ENCODE assay signal across 25 cellular contexts in genomic region chr1:228018125-228018398, GRCh38. TPM values are rescaled to one million over a fixed set of nuclear protein-coding genes. Genes with fewer than 3 reads are reported as not detected.
"Had no signal": no experiment of that assay in that cellular context is flagged by ENCODE, and none has a peak within 500 bp of the region (broad histone marks: within the 10 kb centered on the region; RNA-seq: fewer than 3 reads in every experiment).

No MANE protein-coding gene starts in this region.

- H3K36me3 Mint-ChIP-seq: naive thymus-derived CD4-positive, alpha-beta T cell had no signal

- H3K4me1 ChIP-seq: colonic mucosa, esophagus muscularis mucosa, right atrium auricular region, stomach, transverse colon, uterus had no signal

- H3K36me3 ChIP-seq: colonic mucosa, esophagus muscularis mucosa, ovary, right atrium auricular region, stomach, thoracic aorta, transverse colon, uterus had no signal

- H3K4me1 Mint-ChIP-seq: naive thymus-derived CD4-positive, alpha-beta T cell; neural crest cell had no signal

- ATAC-seq: left cardiac atrium; naive thymus-derived CD4-positive, alpha-beta T cell had no signal

- H3K4me3 ChIP-seq: colonic mucosa, esophagus muscularis mucosa, ovary, right atrium auricular region, stomach, thoracic aorta, transverse colon, uterus had no signal

- DNase-seq: cerebellar nuclear complex; colonic mucosa; effector memory CD4-positive, alpha-beta T cell; kidney; left cardiac atrium; mesendoderm; naive thymus-derived CD4-positive, alpha-beta T cell; small intestine; stimulated activated CD4-positive, alpha-beta T cell treated with anti-CD3 and anti-CD28 coated beads, Interleukin-12 subunit alpha, Interleukin-12 subunit beta, amount 100 ng/mL, for 4 hours; stimulated activated naive CD4-positive, alpha-beta T cell; stomach; substantia nigra; transverse colon; uterus had no signal

- H3K27ac ChIP-seq: colonic mucosa, epithelial cell of prostate, esophagus muscularis mucosa, ovary, right atrium auricular region, stomach, thoracic aorta, transverse colon, uterus had no signal

- H3K27me3 ChIP-seq: colonic mucosa, ovary, right atrium auricular region, transverse colon, uterus had no signal

- H3K9me3 ChIP-seq: colonic mucosa, esophagus muscularis mucosa, ovary, right atrium auricular region, stomach, thoracic aorta, transverse colon, uterus had no signal

- H3K4me3 Mint-ChIP-seq: naive thymus-derived CD4-positive, alpha-beta T cell; neural crest cell had no signal

- H3K27ac Mint-ChIP-seq: naive thymus-derived CD4-positive, alpha-beta T cell had no signal

- H3K9me3 Mint-ChIP-seq: naive thymus-derived CD4-positive, alpha-beta T cell; neural crest cell had no signal

RNA-seq across cellular contexts. Expression of gene WNT3A, which starts 11.3 kb away (rescaled TPM):
- total RNA-seq: colonic mucosa; dermis microvascular lymphatic vessel endothelial cell; esophagus muscularis mucosa; fibroblast of villous mesenchyme; kidney; left cardiac atrium; liver; lung microvascular endothelial cell; naive thymus-derived CD4-positive, alpha-beta T cell; neural crest cell; ovary; posterior vena cava; right atrium auricular region; stomach; thoracic aorta; transverse colon; uterus had no signal
